9 cellular contexts compared by ENCODE assay signal in the genomic region with DNA sequence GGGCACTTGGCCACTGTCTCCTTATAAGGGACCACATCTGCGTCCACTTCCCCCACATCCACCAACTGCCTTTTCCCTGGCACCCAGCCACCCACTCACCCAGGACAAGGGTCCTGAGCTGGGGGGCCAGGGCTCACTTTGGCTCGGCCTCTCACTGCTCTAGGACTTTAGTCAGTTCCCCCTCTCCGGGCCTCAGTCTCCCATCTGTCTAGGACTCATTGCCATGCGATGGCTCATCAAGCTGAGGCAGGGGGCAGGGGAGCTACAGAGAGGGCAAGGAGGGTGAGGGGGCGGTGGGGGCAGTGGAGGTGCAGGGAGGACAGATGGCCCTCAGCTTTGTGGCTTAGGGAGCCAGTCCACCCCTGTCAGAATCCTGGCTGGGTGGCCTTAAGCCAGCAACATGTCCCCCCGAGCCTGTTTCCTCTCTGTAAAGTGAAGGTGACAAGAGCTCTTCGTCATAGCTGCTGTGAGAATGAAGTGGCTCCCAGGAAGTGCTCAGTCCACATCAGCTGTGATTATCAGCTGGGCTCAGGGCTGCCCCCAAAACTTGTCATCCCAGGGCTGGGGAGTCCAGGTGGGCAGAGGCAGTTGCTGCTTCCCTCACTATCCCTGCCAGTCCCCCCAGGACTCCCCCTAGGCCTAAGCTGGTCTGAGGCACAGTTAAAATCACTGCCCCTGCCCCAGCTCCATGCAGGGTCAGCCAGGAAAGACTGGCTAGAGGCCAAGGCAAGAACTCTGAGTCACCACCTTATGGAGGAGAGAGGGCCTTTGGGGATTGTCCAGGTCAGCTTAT. TPM values are rescaled to one million over a fixed set of nuclear protein-coding genes. Genes with fewer than 3 reads are reported as not detected.
DNase-seq lines count a peak whose midpoint lies in the region; ATAC-seq, FAIRE-seq and TF ChIP-seq lines count a peak whose summit lies in the region.
"Had no signal": no experiment of that assay in that cellular context is flagged by ENCODE, and none has a peak within 500 bp of the region (broad histone marks: within the 10 kb centered on the region; RNA-seq: fewer than 3 reads in every experiment).

No MANE protein-coding gene starts in this region.

- no peak for ATAC-seq in HG02981 (IDR thresholded peaks at IDR 0.05; ENCODE audit: unreplicated experiment)

- no TSS peak for BruUV-seq in endothelial cell of umbilical vein (replicated peaks; lab: Mats Ljungman, UMichigan)

- POLR2A ChIA-PET in RWPE1 (lab: Yijun Ruan, JAX; ENCODE audit: low non-redundant PET) (interaction anchor here (0.6 kb wide), 1 partner anchor 15 kb away, joined by 5 read pairs; a partner anchor contains a TSS), endothelial cell of umbilical vein (lab: Charles Lee) (interaction anchor here (0.6 kb wide), 1 partner anchor 342 kb away, joined by 3 read pairs; no protein-coding TSS in a partner anchor)

- WGBS in spleen, 5 donors: 38 to 61% (median 55%) methylated on average over 7 of the region's 7 CpGs

- FAIRE-seq in endothelial cell of umbilical vein (lab: Jason Lieb, UNC): peak; percentile 93

- peak overlapping the region; percentile 27 for H3K4me2 ChIP-seq in endothelial cell of umbilical vein (ENCODE audit: insufficient read depth, low read length)

- intact Hi-C loops in endothelial cell of umbilical vein (cut with micrococcal nuclease) (no loop called here), spleen (cut with DNase I; ENCODE audit: low total_unique reads) (no loop called here)

- DNase-seq in DMS79 treated with DMSO at 0.1 percent for 48 hours (lab: John Stamatoyannopoulos, UW) (peak; percentile 2), DMS79 (lab: John Stamatoyannopoulos, UW) (no peak), RWPE1 (ENCODE audit: low spot score) (peak; percentile 62), endothelial cell of umbilical vein (ENCODE audit: low read depth, low spot score) (peak; percentile 68), spleen (peak; percentile 87), NCI-H146 (lab: John Stamatoyannopoulos, UW) (no peak), G401 (ENCODE audit: low spot score) (no peak)
- DNase-seq: NCI-H1092 treated with DMSO at 0.1 percent for 48 hours had no signal

- H3K36me3 ChIP-seq in endothelial cell of umbilical vein (ENCODE audit: control insufficient read depth in 2 of 2, extremely low read depth in 1 of 2, insufficient read depth in 2 of 2, low read length in 2 of 2) (peaks cover 5% of the 10 kb centered on the region in 2 experiments), spleen (peaks cover 0 to 91% (median 59%) of the 10 kb centered on the region in 6 donors)

- H4K20me1 ChIP-seq in endothelial cell of umbilical vein (replicated peaks; ENCODE audit: control insufficient read depth, extremely low read depth, insufficient read depth, low read length): no peaks in the 10 kb centered on the region

- H3K4me1 ChIP-seq in endothelial cell of umbilical vein (ENCODE audit: control insufficient read depth, extremely low read depth, insufficient read depth, low read length) (peaks cover 27% of the 10 kb centered on the region), spleen (peaks cover 36 to 94% (median 88%) of the 10 kb centered on the region in 6 donors)

- CTCF ChIA-PET in RWPE1 (lab: Yijun Ruan, JAX): interaction anchor here (0.6 to 1.0 kb wide), 3 partner anchors 44 to 228 kb away, joined by 3 to 5 read pairs (median 4); no protein-coding TSS in a partner anchor
- CTCF ChIA-PET in endothelial cell of umbilical vein (lab: Charles Lee): interaction anchor here (1.0 to 4.7 kb wide), 8 partner anchors 8 to 32 kb away, joined by 3 to 45 read pairs (median 4); no protein-coding TSS in a partner anchor

- dilution Hi-C loops in endothelial cell of umbilical vein (cut with MboI; ENCODE audit: extremely low pct_ligation_motif_present, low sequenced_read_pairs): no loop called here

- no peak overlapping the region for H2AFZ ChIP-seq in endothelial cell of umbilical vein (ENCODE audit: low read depth, low read length)

- no peaks in the 10 kb centered on the region for H3K79me2 ChIP-seq in endothelial cell of umbilical vein (ENCODE audit: control insufficient read depth, insufficient read depth, low read length)

- no peak for TF ChIP-seq POLR2A in endothelial cell of umbilical vein (IDR thresholded peaks at IDR 0.05; ENCODE audit: low read depth, low read length)
- TF ChIP-seq POLR2A in spleen (IDR thresholded peaks at IDR 0.05): no peak

- TF ChIP-seq CTCF in RWPE1 (conservative IDR thresholded peaks at IDR 0.05; ENCODE audit: low read depth) (no peak), endothelial cell of umbilical vein (IDR thresholded peaks at IDR 0.05; ENCODE audit: extremely low read depth in 1 of 2, insufficient read depth in 1 of 2, low read depth in 1 of 2, low read length in 2 of 2) (no peak), spleen (IDR thresholded peaks at IDR 0.05 in 8 of 11, conservative IDR thresholded peaks at IDR 0.05 in 3 of 11) (peak in 1 of 11 experiments; percentile 0)

- H3K27me3 ChIP-seq in endothelial cell of umbilical vein (ENCODE audit: control insufficient read depth in 2 of 2, insufficient read depth in 2 of 2, low read length in 2 of 2) (no peaks in the 10 kb centered on the region), spleen (replicated peaks in 1 of 7) (peaks cover 0 to 2% (median 0%) of the 10 kb centered on the region in 7 donors)

- H3K9me1 ChIP-seq in endothelial cell of umbilical vein (replicated peaks; ENCODE audit: control insufficient read depth, extremely low read depth, insufficient read depth, low read length): no peaks in the 10 kb centered on the region

- H3K9ac ChIP-seq in endothelial cell of umbilical vein (replicated peaks; ENCODE audit: extremely low read depth, insufficient read depth, low read length): no peak overlapping the region

- H3K9me3 ChIP-seq in endothelial cell of umbilical vein (replicated peaks; ENCODE audit: control insufficient read depth, insufficient read depth, low read length) (no peaks in the 10 kb centered on the region), spleen (no peaks in the 10 kb centered on the region)

- in situ Hi-C loops in G401 (cut with HindIII; ENCODE audit: low sequenced_read_pairs): no loop called here

- H3K4me3 ChIP-seq in endothelial cell of umbilical vein (replicated peaks in 1 of 3; ENCODE audit: insufficient read depth in 1 of 3, low read depth in 1 of 3, low read length in 3 of 3) (no peak overlapping the region), spleen (peak overlapping the region in 2 of 8 donors; percentile 9 to 52)

- H3K27ac ChIP-seq in RWPE1 (peak overlapping the region; percentile 80), endothelial cell of umbilical vein (ENCODE audit: insufficient read depth, low read depth, low read length) (peak overlapping the region; percentile 57), spleen (peak overlapping the region; percentile 85 to 99 (median 94))

RNA-seq across cellular contexts. Expression of a gene that starts 14.9 kb away (rescaled TPM):
- total RNA-seq in endothelial cell of umbilical vein (111 and 122 TPM in 2 replicates), spleen (100 to 1,000 TPM; 270 to 493 (median 363) TPM)
- polyA plus RNA-seq in endothelial cell of umbilical vein (181 and 196 TPM in 2 replicates), spleen (100 to 1,000 TPM; 389 to 421 (median 410) TPM)
- 128 and 131 TPM in 2 replicates for polyA plus RNA-seq in endothelial cell of umbilical vein (2011; cell fraction: cytosol; rRNA removed)
- 62.5 and 70.8 TPM in 2 replicates for polyA plus RNA-seq in endothelial cell of umbilical vein (2011; cell fraction: nucleus; rRNA removed)
- 122 and 165 TPM in 2 replicates for polyA plus RNA-seq in endothelial cell of umbilical vein (2012)
- polyA minus RNA-seq in endothelial cell of umbilical vein: 92.2 and 107 TPM in 2 replicates
- polyA minus RNA-seq in endothelial cell of umbilical vein (2011; cell fraction: cytosol; rRNA and poly(A)+ RNA removed): not detected
- polyA minus RNA-seq in endothelial cell of umbilical vein (2011; cell fraction: nucleus; rRNA and poly(A)+ RNA removed): 21.8 and 27.2 TPM in 2 replicates
- total RNA-seq in G401 (2014; rRNA removed; shearing (Covaris generic)): not detected in 2 replicates

RNA-seq across cellular contexts. Expression of a gene that starts 16.9 kb away (rescaled TPM):
- total RNA-seq in endothelial cell of umbilical vein: not detected in 2 replicates
- polyA plus RNA-seq in endothelial cell of umbilical vein: not detected in 2 replicates
- not detected in 2 replicates for polyA plus RNA-seq in endothelial cell of umbilical vein (2011; cell fraction: cytosol; rRNA removed)
- polyA plus RNA-seq in endothelial cell of umbilical vein (2011; cell fraction: nucleus; rRNA removed): not detected in 2 replicates
- polyA plus RNA-seq in endothelial cell of umbilical vein (2012): not detected in 2 replicates
- polyA minus RNA-seq in endothelial cell of umbilical vein: not detected in 2 replicates
- not detected for polyA minus RNA-seq in endothelial cell of umbilical vein (2011; cell fraction: cytosol; rRNA and poly(A)+ RNA removed)
- polyA minus RNA-seq in endothelial cell of umbilical vein (2011; cell fraction: nucleus; rRNA and poly(A)+ RNA removed): not detected in 2 replicates
- 1 to 10 TPM in 3 of 7 donors, under 1 TPM in 4; 0.56 to 2.0 (median 0.95) TPM for total RNA-seq in spleen
- polyA plus RNA-seq in spleen: 1 to 10 TPM; 1.2 to 2.0 (median 1.5) TPM
- not detected in 2 replicates for total RNA-seq in G401 (2014; rRNA removed; shearing (Covaris generic))

RNA-seq across cellular contexts. Expression of a gene that starts 41.2 kb away (rescaled TPM):
- total RNA-seq in endothelial cell of umbilical vein (27.6 and 31.5 TPM in 2 replicates), spleen (10 to 100 TPM in 1 of 7 donors, 1 to 10 TPM in 6; 5.3 to 10.3 (median 6.9) TPM)
- polyA plus RNA-seq in endothelial cell of umbilical vein (20.2 and 23.6 TPM in 2 replicates), spleen (1 to 10 TPM; 7.7 to 8.9 (median 8.8) TPM)
- 13.0 and 13.9 TPM in 2 replicates for polyA plus RNA-seq in endothelial cell of umbilical vein (2011; cell fraction: cytosol; rRNA removed)
- 21.5 and 22.1 TPM in 2 replicates for polyA plus RNA-seq in endothelial cell of umbilical vein (2011; cell fraction: nucleus; rRNA removed)
- polyA plus RNA-seq in endothelial cell of umbilical vein (2012): 10.6 and 12.3 TPM in 2 replicates
- polyA minus RNA-seq in endothelial cell of umbilical vein: 9.3 and 12.7 TPM in 2 replicates
- polyA minus RNA-seq in endothelial cell of umbilical vein (2011; cell fraction: cytosol; rRNA and poly(A)+ RNA removed): 24.2 TPM
- 7.0 and 7.6 TPM in 2 replicates for polyA minus RNA-seq in endothelial cell of umbilical vein (2011; cell fraction: nucleus; rRNA and poly(A)+ RNA removed)
- total RNA-seq in G401 (2014; rRNA removed; shearing (Covaris generic)): 5.0 and 6.7 TPM in 2 replicates

RNA-seq across cellular contexts. Expression of a gene that starts 53.1 kb away (rescaled TPM):
- total RNA-seq in endothelial cell of umbilical vein: not detected in 2 replicates
- 0.06 and 0.29 TPM in 2 replicates for polyA plus RNA-seq in endothelial cell of umbilical vein
- polyA plus RNA-seq in endothelial cell of umbilical vein (2011; cell fraction: cytosol; rRNA removed): 0.10 TPM in 1 of 2 replicates, not detected in the other
- 0.11 and 0.27 TPM in 2 replicates for polyA plus RNA-seq in endothelial cell of umbilical vein (2011; cell fraction: nucleus; rRNA removed)
- polyA plus RNA-seq in endothelial cell of umbilical vein (2012): 0.11 and 0.40 TPM in 2 replicates
- polyA minus RNA-seq in endothelial cell of umbilical vein: 0.17 and 0.63 TPM in 2 replicates
- polyA minus RNA-seq in endothelial cell of umbilical vein (2011; cell fraction: cytosol; rRNA and poly(A)+ RNA removed): not detected
- not detected in 2 replicates for polyA minus RNA-seq in endothelial cell of umbilical vein (2011; cell fraction: nucleus; rRNA and poly(A)+ RNA removed)
- total RNA-seq in spleen: 100 to 1,000 TPM in 6 of 7 donors, 10 to 100 TPM in 1; 97.5 to 238 (median 118) TPM
- polyA plus RNA-seq in spleen: 10 to 100 TPM; 35.3 to 58.1 (median 53.6) TPM
- total RNA-seq in G401 (2014; rRNA removed; shearing (Covaris generic)): not detected in 2 replicates

Comparison
In these comparisons a context has a peak if more than half of its experiments do, and no peak if none do; other contexts are left out.
1. DNase-seq: peak in DMS79 treated with DMSO at 0.1 percent for 48 hours (single experiment), RWPE1 (single experiment), endothelial cell of umbilical vein (single experiment) and spleen (single experiment); none in DMS79 (single experiment), NCI-H146 (single experiment) and G401 (single experiment).
2. RNA of a gene that starts 14.9 kb away (total RNA-seq): 270 to 493 TPM in spleen and 111 to 122 TPM in endothelial cell of umbilical vein; not detected in G401; every median in the first group is over 100 times any median in the second.
3. Peak in every context shown above with its lines, with median percentiles within 50 percentile points of each other: H3K27ac ChIP-seq.